In genomic region chr2:226733927-226734564, GRCh38 we compare ENCODE assay signal across 1 cellular context.
TF ChIP-seq lines count a peak whose summit lies in the region.

No MANE protein-coding gene starts in this region.

TF ChIP-seq in liver, 16 proteins besides CTCF, POLR2A, EP300 and RAD21 (continued from another document):
- TF ChIP-seq, protein P1, sequence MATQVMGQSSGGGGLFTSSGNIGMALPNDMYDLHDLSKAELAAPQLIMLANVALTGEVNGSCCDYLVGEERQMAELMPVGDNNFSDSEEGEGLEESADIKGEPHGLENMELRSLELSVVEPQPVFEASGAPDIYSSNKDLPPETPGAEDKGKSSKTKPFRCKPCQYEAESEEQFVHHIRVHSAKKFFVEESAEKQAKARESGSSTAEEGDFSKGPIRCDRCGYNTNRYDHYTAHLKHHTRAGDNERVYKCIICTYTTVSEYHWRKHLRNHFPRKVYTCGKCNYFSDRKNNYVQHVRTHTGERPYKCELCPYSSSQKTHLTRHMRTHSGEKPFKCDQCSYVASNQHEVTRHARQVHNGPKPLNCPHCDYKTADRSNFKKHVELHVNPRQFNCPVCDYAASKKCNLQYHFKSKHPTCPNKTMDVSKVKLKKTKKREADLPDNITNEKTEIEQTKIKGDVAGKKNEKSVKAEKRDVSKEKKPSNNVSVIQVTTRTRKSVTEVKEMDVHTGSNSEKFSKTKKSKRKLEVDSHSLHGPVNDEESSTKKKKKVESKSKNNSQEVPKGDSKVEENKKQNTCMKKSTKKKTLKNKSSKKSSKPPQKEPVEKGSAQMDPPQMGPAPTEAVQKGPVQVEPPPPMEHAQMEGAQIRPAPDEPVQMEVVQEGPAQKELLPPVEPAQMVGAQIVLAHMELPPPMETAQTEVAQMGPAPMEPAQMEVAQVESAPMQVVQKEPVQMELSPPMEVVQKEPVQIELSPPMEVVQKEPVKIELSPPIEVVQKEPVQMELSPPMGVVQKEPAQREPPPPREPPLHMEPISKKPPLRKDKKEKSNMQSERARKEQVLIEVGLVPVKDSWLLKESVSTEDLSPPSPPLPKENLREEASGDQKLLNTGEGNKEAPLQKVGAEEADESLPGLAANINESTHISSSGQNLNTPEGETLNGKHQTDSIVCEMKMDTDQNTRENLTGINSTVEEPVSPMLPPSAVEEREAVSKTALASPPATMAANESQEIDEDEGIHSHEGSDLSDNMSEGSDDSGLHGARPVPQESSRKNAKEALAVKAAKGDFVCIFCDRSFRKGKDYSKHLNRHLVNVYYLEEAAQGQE (IDR thresholded peaks at IDR 0.05), result no peak
- TF ChIP-seq HNF4G (IDR thresholded peaks at IDR 0.05) (no peak), YY1 (IDR thresholded peaks at IDR 0.05) (no peak), EGR1 (IDR thresholded peaks at IDR 0.05; ENCODE audit: low read depth in 2 of 2) (no peak), NR2F2 (IDR thresholded peaks at IDR 0.05) (no peak), FOXA2 (IDR thresholded peaks at IDR 0.05) (no peak), GABPA (IDR thresholded peaks at IDR 0.05 in 1 of 2, conservative IDR thresholded peaks at IDR 0.05 in 1 of 2) (no peak), HNF4A (conservative IDR thresholded peaks at IDR 0.05) (no peak), TAF1 (conservative IDR thresholded peaks at IDR 0.05) (no peak)
- TF ChIP-seq, protein P2, sequence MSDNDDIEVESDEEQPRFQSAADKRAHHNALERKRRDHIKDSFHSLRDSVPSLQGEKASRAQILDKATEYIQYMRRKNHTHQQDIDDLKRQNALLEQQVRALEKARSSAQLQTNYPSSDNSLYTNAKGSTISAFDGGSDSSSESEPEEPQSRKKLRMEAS (IDR thresholded peaks at IDR 0.05), result no peak
